Comparison of ENCODE assay signal across 9 cellular contexts in the genomic region with DNA sequence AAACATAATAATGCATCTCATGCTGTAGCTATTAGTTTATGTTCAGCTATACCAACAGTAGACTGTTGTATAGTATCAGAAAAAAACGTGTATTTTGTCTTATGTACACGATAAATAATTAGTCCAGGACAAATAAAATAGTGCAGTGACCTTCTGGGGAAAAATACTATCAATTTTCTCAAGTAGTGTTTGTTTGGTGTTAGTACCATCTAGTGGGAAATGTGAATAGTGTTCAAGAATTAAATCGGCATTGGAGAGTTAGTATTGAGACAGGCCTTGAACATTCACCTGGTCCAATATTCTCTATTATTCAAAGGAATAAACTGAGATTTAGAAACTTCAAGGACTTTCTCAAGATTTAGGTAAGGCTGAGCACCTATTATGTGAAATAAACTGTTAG. TPM values are rescaled to one million over a fixed set of nuclear protein-coding genes. Genes with fewer than 3 reads are reported as not detected.
DNase-seq lines count a peak whose midpoint lies in the region; ATAC-seq and TF ChIP-seq lines count a peak whose summit lies in the region.
"Had no signal": no experiment of that assay in that cellular context is flagged by ENCODE, and none has a peak within 500 bp of the region (broad histone marks: within the 10 kb centered on the region; RNA-seq: fewer than 3 reads in every experiment).

No MANE protein-coding gene starts in this region.

- peak; percentile 52 for DNase-seq in HFFc6
- DNase-seq in astrocyte of the spinal cord (ENCODE audit: low read depth, low spot score), result peak; percentile 46
- DNase-seq in left colon, result no peak
- DNase-seq in CD14-positive monocyte (ENCODE audit: low spot score), result no peak
- DNase-seq in HUDEP-2 (lab: John Stamatoyannopoulos, UW; ENCODE audit: unreplicated experiment in 76 of 76), result no peak
- no peak for DNase-seq in NCI-H82 (lab: John Stamatoyannopoulos, UW)
- DNase-seq: upper lobe of left lung had no signal

- H3K4me1 ChIP-seq in ACC112 (ENCODE audit: control insufficient read depth, insufficient read depth, low read length, unreplicated experiment), result peaks cover 15% of the 10 kb centered on the region
- H3K4me1 ChIP-seq: upper lobe of left lung had no signal

- H3K27me3 Mint-ChIP-seq in HFFc6 (ENCODE audit: insufficient read depth), result peaks cover 1% of the 10 kb centered on the region; the same call in 1 of the 2 replicates
- peaks cover 0 to 2% (median 0%) of the 10 kb centered on the region in 3 donors for H3K27me3 Mint-ChIP-seq in CD14-positive monocyte (ENCODE audit: low read depth in 3 of 3)

- H3K27ac ChIP-seq in ACC112 (ENCODE audit: low read depth, low read length), result no peak overlapping the region
- H3K27ac ChIP-seq: upper lobe of left lung had no signal

- H3K9me3 Mint-ChIP-seq in HFFc6 (no peaks in the 10 kb centered on the region), CD14-positive monocyte (no peaks in the 10 kb centered on the region)

- H3K4me1 Mint-ChIP-seq in HFFc6 (ENCODE audit: low read depth) (no peaks in the 10 kb centered on the region; the same call in 1 of the 2 replicates), CD14-positive monocyte (peaks cover 8% of the 10 kb centered on the region)

- TF ChIP-seq CTCF in HFFc6 (IDR thresholded peaks at IDR 0.05) (peak; percentile 75), astrocyte of the spinal cord (IDR thresholded peaks at IDR 0.05; ENCODE audit: low read depth, low read length) (peak; percentile 34), CD14-positive monocyte (IDR thresholded peaks at IDR 0.05) (no peak)

- H3K36me3 ChIP-seq in ACC112 (ENCODE audit: insufficient read depth, low read length), result no peaks in the 10 kb centered on the region
- H3K36me3 ChIP-seq: upper lobe of left lung had no signal

- no peak overlapping the region for H3K4me3 ChIP-seq in ACC112 (ENCODE audit: low read depth, low read length)
- no peak overlapping the region for H3K4me3 ChIP-seq in astrocyte of the spinal cord (ENCODE audit: low read depth, low read length)
- H3K4me3 ChIP-seq: upper lobe of left lung had no signal

- H3K27me3 ChIP-seq in ACC112 (ENCODE audit: insufficient read depth, low read length), result no peaks in the 10 kb centered on the region
- H3K27me3 ChIP-seq: upper lobe of left lung had no signal

- no peaks in the 10 kb centered on the region for H3K79me2 ChIP-seq in ACC112 (ENCODE audit: control insufficient read depth, insufficient read depth, low read length, unreplicated experiment)

- H3K36me3 Mint-ChIP-seq in HFFc6 (ENCODE audit: low read depth) (no peaks in the 10 kb centered on the region), CD14-positive monocyte (no peaks in the 10 kb centered on the region)

- H3K27ac Mint-ChIP-seq in HFFc6 (no peak overlapping the region), CD14-positive monocyte (no peak overlapping the region)

- in situ Hi-C loops in astrocyte of the spinal cord (cut with HindIII; ENCODE audit: low sequenced_read_pairs), result no loop called here

- H2AFZ ChIP-seq in ACC112 (ENCODE audit: low read length, unreplicated experiment), result peak overlapping the region; percentile 17

- intact Hi-C loops in left colon (cut with DNase I, micrococcal nuclease) (no loop called here), CD14-positive monocyte (cut with micrococcal nuclease) (no loop called here)

- H3K4me3 Mint-ChIP-seq in HFFc6 (no peak overlapping the region), CD14-positive monocyte (no peak overlapping the region)

- ATAC-seq in left colon, result peak; percentile 32
- no peak for ATAC-seq in GM21737 (IDR thresholded peaks at IDR 0.05; ENCODE audit: unreplicated experiment)

RNA-seq across cellular contexts. Expression of a gene that starts 21.7 kb away (rescaled TPM):
- not detected for total RNA-seq in HFFc6 (2021; fragmentation: NEBNext Ultra II Directional; extraction: Animal tissue kit (Norgen Biotek cat#: 25700))
- total RNA-seq in left colon, result not detected
- not detected for polyA plus RNA-seq in CD14-positive monocyte
- total RNA-seq: upper lobe of left lung had no signal

RNA-seq across cellular contexts. Expression of a gene that starts 26.9 kb away (rescaled TPM):
- not detected for total RNA-seq in HFFc6 (2021; fragmentation: NEBNext Ultra II Directional; extraction: Animal tissue kit (Norgen Biotek cat#: 25700))
- not detected for total RNA-seq in left colon
- polyA plus RNA-seq in CD14-positive monocyte, result not detected
- total RNA-seq: upper lobe of left lung had no signal

RNA-seq across cellular contexts. Expression of a gene that starts 42.5 kb away (rescaled TPM):
- not detected for total RNA-seq in HFFc6 (2021; fragmentation: NEBNext Ultra II Directional; extraction: Animal tissue kit (Norgen Biotek cat#: 25700))
- total RNA-seq in left colon, result not detected
- polyA plus RNA-seq in CD14-positive monocyte, result not detected
- total RNA-seq: upper lobe of left lung had no signal

RNA-seq across cellular contexts. Expression of a gene that starts 59.0 kb away (rescaled TPM):
- not detected for total RNA-seq in HFFc6 (2021; fragmentation: NEBNext Ultra II Directional; extraction: Animal tissue kit (Norgen Biotek cat#: 25700))
- not detected for total RNA-seq in left colon
- polyA plus RNA-seq in CD14-positive monocyte, result not detected
- total RNA-seq: upper lobe of left lung had no signal

Comparison
In these comparisons a context has a peak if more than half of its experiments do, and no peak if none do; other contexts are left out.
1. DNase-seq: peak in HFFc6 (single experiment) and astrocyte of the spinal cord (single experiment); none in left colon (0 of 2), CD14-positive monocyte (single experiment), HUDEP-2 (0 of 76) and NCI-H82 (single experiment).